ENCODE assay signal across 14 cellular contexts in the genomic region with DNA sequence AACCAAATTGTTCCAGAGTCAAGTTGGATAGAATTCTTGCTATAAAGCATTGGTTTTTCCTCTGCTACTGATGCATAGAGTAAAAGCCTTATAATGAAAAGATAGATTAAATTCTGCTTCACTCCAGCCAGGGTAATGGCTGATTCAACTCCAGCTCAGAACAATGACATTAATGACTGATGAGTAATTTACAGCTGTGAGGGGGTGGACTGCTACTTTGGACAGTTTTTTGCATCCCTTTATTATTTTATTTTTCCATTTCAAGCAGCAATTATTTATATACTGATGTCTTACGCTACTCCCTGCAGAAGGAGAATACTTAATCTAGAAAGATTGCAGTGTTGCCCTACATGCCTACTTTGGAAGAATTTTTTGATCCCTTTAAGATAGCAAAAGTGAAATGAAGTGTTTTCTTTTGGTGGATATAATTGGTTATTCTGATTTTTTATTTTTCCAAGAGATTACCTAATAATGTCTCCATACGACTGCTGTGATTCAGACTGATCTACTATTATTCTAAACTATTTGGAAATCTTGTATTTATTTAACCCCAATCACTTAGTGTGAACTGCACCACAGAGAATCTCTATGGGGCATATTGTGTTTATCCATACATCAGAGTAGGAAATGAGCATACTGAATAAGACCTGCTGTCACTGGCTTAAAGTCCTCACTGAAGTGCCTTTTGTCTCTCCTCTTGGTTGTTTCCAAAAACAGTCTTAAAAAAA.
DNase-seq lines count a peak whose midpoint lies in the region; ATAC-seq, FAIRE-seq and TF ChIP-seq lines count a peak whose summit lies in the region.
"Had no signal": no experiment of that assay in that cellular context is flagged by ENCODE, and none has a peak within 500 bp of the region (broad histone marks: within the 10 kb centered on the region; RNA-seq: fewer than 3 reads in every experiment).

No MANE protein-coding gene starts in this region.

- FAIRE-seq in HTR-8/SVneo (lab: Jason Lieb, UNC) = peak; percentile 40
- FAIRE-seq in K562 (lab: Jason Lieb, UNC) = no peak
- peak; percentile 5 for FAIRE-seq in islet of Langerhans (lab: Jason Lieb, UNC)

- in situ Hi-C loops in K562 (cut with MboI) = no loop called here

- TF ChIP-seq EP300 in K562 (IDR thresholded peaks at IDR 0.05; ENCODE audit: low read length) = no peak

- no peak overlapping the region for H3K9ac ChIP-seq in K562 (ENCODE audit: insufficient read depth in 1 of 2, low read depth in 2 of 2, low read length in 2 of 2)

- H3K27me3 Mint-ChIP-seq in CD4-positive, alpha-beta T cell = peaks cover 5% of the 10 kb centered on the region
- H3K27me3 Mint-ChIP-seq in activated T-helper 17 cell treated with anti-CD3 and anti-CD28 coated beads, Interleukin-2, amount 50 U/mL, for 72 hours = peaks cover 8% of the 10 kb centered on the region
- H3K27me3 Mint-ChIP-seq: activated naive CD8-positive, alpha-beta T cell treated with anti-CD3 and anti-CD28 coated beads, Interleukin-2, amount 10 ng/mL, durations not matched to agents 7 days and 5 days had no signal

- H3K4me1 Mint-ChIP-seq in CD4-positive, alpha-beta T cell (ENCODE audit: low read depth) = no peaks in the 10 kb centered on the region
- no peaks in the 10 kb centered on the region for H3K4me1 Mint-ChIP-seq in activated T-helper 17 cell treated with anti-CD3 and anti-CD28 coated beads, Interleukin-2, amount 50 U/mL, for 72 hours

- H3K4me3 ChIP-seq in A673 (ENCODE audit: low read depth, low read length, poor library complexity, severe bottlenecking) = no peak overlapping the region
- H3K4me3 ChIP-seq in K562 = no peak overlapping the region
- H3K4me3 ChIP-seq: coronary artery had no signal

- WGBS in K562 (ENCODE audit: insufficient coverage, low coverage, missing lambda C conversion rate) = 68% methylated on average over 2 of the region's 2 CpGs

- intact Hi-C loops in A673 (cut with micrococcal nuclease; ENCODE audit: unreplicated experiment) = no loop called here
- intact Hi-C loops in K562 (cut with micrococcal nuclease) = no loop called here
- intact Hi-C loops in CD4-positive, alpha-beta T cell (cut with DNase I, micrococcal nuclease) = no loop called here

- H3K36me3 ChIP-seq in A673 (ENCODE audit: insufficient read depth, low read length, poor library complexity, severe bottlenecking) (no peaks in the 10 kb centered on the region), K562 (ENCODE audit: control insufficient read depth, insufficient read depth, low read length) (no peaks in the 10 kb centered on the region)

- BruUV-seq in A673 (replicated peaks; lab: Mats Ljungman, UMichigan) (no TSS peak), K562 (replicated peaks; lab: Mats Ljungman, UMichigan) (no TSS peak)

- no peak for TF ChIP-seq CTCF in A673 (conservative IDR thresholded peaks at IDR 0.05; ENCODE audit: low read depth, low read length)
- TF ChIP-seq CTCF in K562 (IDR thresholded peaks at IDR 0.05 in 2 of 3, conservative IDR thresholded peaks at IDR 0.05 in 1 of 3; ENCODE audit: insufficient read depth in 2 of 3, low read depth in 1 of 3, low read length in 3 of 3) = no peak
- no peak for TF ChIP-seq CTCF in CD4-positive, alpha-beta T cell (IDR thresholded peaks at IDR 0.05)

- H3K4me1 ChIP-seq in A673 (ENCODE audit: insufficient read depth, low read length, poor library complexity, severe bottlenecking) (no peaks in the 10 kb centered on the region), K562 (replicated peaks in 1 of 2; ENCODE audit: control insufficient read depth in 2 of 2, insufficient read depth in 2 of 2, low read length in 2 of 2) (no peaks in the 10 kb centered on the region)

- H3K4me2 ChIP-seq in K562 (ENCODE audit: insufficient read depth, low read length) = no peak overlapping the region

- H3K27ac ChIP-seq in A673 (ENCODE audit: low read depth, low read length, poor library complexity, severe bottlenecking) = no peak overlapping the region
- H3K27ac ChIP-seq in K562 (ENCODE audit: extremely low read depth, low read depth, low read length) = no peak overlapping the region
- no peak overlapping the region for H3K27ac ChIP-seq in CD4-positive, alpha-beta T cell (ENCODE audit: low read depth, low read length)
- H3K27ac ChIP-seq: coronary artery had no signal

- H3K9me1 ChIP-seq in K562 (ENCODE audit: control insufficient read depth, insufficient read depth, low read length) = no peaks in the 10 kb centered on the region

- H2AFZ ChIP-seq in K562 (ENCODE audit: low read depth, low read length) = no peak overlapping the region

- POLR2A ChIA-PET in A673 (lab: Charles Lee; ENCODE audit: low non-redundant PET) = no interaction called here
- POLR2A ChIA-PET in K562 (lab: Yijun Ruan, JAX) = interaction anchor here (0.6 to 0.7 kb wide), 2 partner anchors 8 to 282 kb away, joined by 3 read pairs; no protein-coding TSS in a partner anchor
- POLR2A ChIA-PET in CD4-positive, alpha-beta T cell (lab: Charles Lee) = no interaction called here

- TF ChIP-seq POLR2A in K562 (conservative IDR thresholded peaks at IDR 0.05) = no peak

- no peaks in the 10 kb centered on the region for H3K79me2 ChIP-seq in K562 (ENCODE audit: control insufficient read depth, insufficient read depth, low read length)

- ATAC-seq in K562 = no peak
- ATAC-seq in CD4-positive, alpha-beta T cell (ENCODE audit: poor library complexity) = no peak
- ATAC-seq in left lobe of liver = no peak
- ATAC-seq in activated T-helper 17 cell treated with anti-CD3 and anti-CD28 coated beads, Interleukin-2, amount 50 U/mL, for 72 hours (replicated peaks) = no peak

- no peak for TF ChIP-seq RAD21 in K562 (CRISPR knock-in tag; conservative IDR thresholded peaks at IDR 0.05 in 1 of 2, IDR thresholded peaks at IDR 0.05 in 1 of 2)

- H3K27me3 ChIP-seq in A673 (replicated peaks; ENCODE audit: insufficient read depth, low read depth, low read length, poor library complexity) (no peaks in the 10 kb centered on the region), K562 (ENCODE audit: control insufficient read depth in 2 of 2, insufficient read depth in 2 of 2, low read length in 2 of 2) (no peaks in the 10 kb centered on the region)
- H3K27me3 ChIP-seq in CD4-positive, alpha-beta T cell (ENCODE audit: control insufficient read depth, insufficient read depth, low read length) = no peaks in the 10 kb centered on the region

- peak; percentile 15 for DNase-seq in A673 (ENCODE audit: low spot score)
- peak; percentile 30 for DNase-seq in HTR-8/SVneo (ENCODE audit: insufficient read length, low spot score)
- DNase-seq in K562 (ENCODE audit: extremely low read depth in 1 of 4, low spot score in 3 of 4) = no peak
- DNase-seq in CD4-positive, alpha-beta T cell = no peak
- no peak for DNase-seq in left lobe of liver (ENCODE audit: low spot score)
- DNase-seq in foreskin melanocyte = no peak
- DNase-seq: activated naive CD8-positive, alpha-beta T cell treated with anti-CD3 and anti-CD28 coated beads, Interleukin-2, amount 10 ng/mL, durations not matched to agents 7 days and 5 days; activated T-cell treated with anti-CD3 and anti-CD28 coated beads for 4 hours; NCI-H1436 treated with DMSO at 0.1 percent for 48 hours; nucleus accumbens; OCI-M1 had no signal

- H3K27ac Mint-ChIP-seq in CD4-positive, alpha-beta T cell = no peak overlapping the region
- H3K27ac Mint-ChIP-seq in activated T-helper 17 cell treated with anti-CD3 and anti-CD28 coated beads, Interleukin-2, amount 50 U/mL, for 72 hours = no peak overlapping the region
- H3K27ac Mint-ChIP-seq: activated naive CD8-positive, alpha-beta T cell treated with anti-CD3 and anti-CD28 coated beads, Interleukin-2, amount 10 ng/mL, durations not matched to agents 7 days and 5 days had no signal

- peaks cover 2% of the 10 kb centered on the region for H3K9me3 Mint-ChIP-seq in CD4-positive, alpha-beta T cell
- no peaks in the 10 kb centered on the region for H3K9me3 Mint-ChIP-seq in activated T-helper 17 cell treated with anti-CD3 and anti-CD28 coated beads, Interleukin-2, amount 50 U/mL, for 72 hours

- CTCF ChIA-PET in A673 (lab: Charles Lee) = no interaction called here
- CTCF ChIA-PET in K562 (lab: Yijun Ruan, JAX; ENCODE audit: low intra/inter-chr PET ratio) = no interaction called here
- CTCF ChIA-PET in CD4-positive, alpha-beta T cell (lab: Charles Lee) = interaction anchor here (0.6 kb wide), 1 partner anchor 194 kb away, joined by 3 read pairs; no protein-coding TSS in a partner anchor

- H3K9me3 ChIP-seq in A673 (ENCODE audit: low read depth, low read length, poor library complexity, severe bottlenecking) (no peaks in the 10 kb centered on the region), K562 (replicated peaks; ENCODE audit: control insufficient read depth, insufficient read depth, low read depth, low read length) (peaks cover under 1% of the 10 kb centered on the region; the same call in 1 of the 2 replicates)
- no peaks in the 10 kb centered on the region for H3K9me3 ChIP-seq in CD4-positive, alpha-beta T cell (ENCODE audit: control insufficient read depth, low read length)

- H3K4me3 Mint-ChIP-seq in CD4-positive, alpha-beta T cell = no peak overlapping the region
- H3K4me3 Mint-ChIP-seq in activated T-helper 17 cell treated with anti-CD3 and anti-CD28 coated beads, Interleukin-2, amount 50 U/mL, for 72 hours = no peak overlapping the region
- H3K4me3 Mint-ChIP-seq: activated naive CD8-positive, alpha-beta T cell treated with anti-CD3 and anti-CD28 coated beads, Interleukin-2, amount 10 ng/mL, durations not matched to agents 7 days and 5 days had no signal

- no peaks in the 10 kb centered on the region for H4K20me1 ChIP-seq in K562 (replicated peaks; ENCODE audit: control insufficient read depth, insufficient read depth, low read length)

- no peaks in the 10 kb centered on the region for H3K36me3 Mint-ChIP-seq in CD4-positive, alpha-beta T cell (ENCODE audit: low read depth)
- no peaks in the 10 kb centered on the region for H3K36me3 Mint-ChIP-seq in activated T-helper 17 cell treated with anti-CD3 and anti-CD28 coated beads, Interleukin-2, amount 50 U/mL, for 72 hours (ENCODE audit: low read depth)
- H3K36me3 Mint-ChIP-seq: activated naive CD8-positive, alpha-beta T cell treated with anti-CD3 and anti-CD28 coated beads, Interleukin-2, amount 10 ng/mL, durations not matched to agents 7 days and 5 days had no signal

TF ChIP-seq in K562, 482 proteins besides CTCF, POLR2A, EP300 and RAD21 (continues in another document):
- no peak for TF ChIP-seq ZNF77 (CRISPR knock-in tag; IDR thresholded peaks at IDR 0.05)
- TF ChIP-seq GTF2A2 (tag; IDR thresholded peaks at IDR 0.05) = no peak
- TF ChIP-seq STAT5B (CRISPR knock-in tag; IDR thresholded peaks at IDR 0.05) = no peak

Comparison
In these comparisons a context has a peak if more than half of its experiments do, and no peak if none do; other contexts are left out.
1. DNase-seq: peak in A673 (single experiment) and HTR-8/SVneo (single experiment); none in K562 (0 of 4), CD4-positive, alpha-beta T cell (0 of 10), left lobe of liver (single experiment) and foreskin melanocyte (single experiment).